ENCODE assay signal across 1 cellular context in the genomic region with DNA sequence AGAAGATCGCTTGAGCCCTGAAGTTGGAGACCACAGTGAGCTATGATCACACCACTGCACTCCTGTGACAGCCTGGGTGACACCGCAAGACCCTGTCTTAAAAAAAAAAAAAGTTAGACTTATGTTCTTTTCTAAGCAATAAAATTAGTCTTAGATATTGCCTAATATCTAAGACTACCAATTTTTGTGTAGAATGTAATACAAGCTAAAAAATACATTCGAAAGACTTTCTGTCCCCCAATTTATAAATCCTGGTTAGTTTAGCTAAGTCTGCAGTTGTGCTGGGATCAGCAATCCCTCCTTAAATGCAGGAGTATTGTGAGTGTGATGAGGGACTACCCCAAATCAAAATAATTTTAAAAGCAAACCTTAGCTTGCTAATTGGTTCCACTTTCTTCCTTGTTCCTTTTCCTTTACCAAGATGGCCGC.
TF ChIP-seq lines count a peak whose summit lies in the region.

No MANE protein-coding gene starts in this region.

TF ChIP-seq in HCT116, 20 proteins besides CTCF, POLR2A, EP300 and RAD21 (continued from another document):
- no peak for TF ChIP-seq YY1 (IDR thresholded peaks at IDR 0.05; ENCODE audit: extremely low read depth, insufficient replicate concordance, low read depth, low read length)
- no peak for TF ChIP-seq POLR2AphosphoS5 (IDR thresholded peaks at IDR 0.05; ENCODE audit: low read depth, low read length)
- TF ChIP-seq FOSL1 (IDR thresholded peaks at IDR 0.05; ENCODE audit: low read depth) = no peak
- TF ChIP-seq, protein P1, sequence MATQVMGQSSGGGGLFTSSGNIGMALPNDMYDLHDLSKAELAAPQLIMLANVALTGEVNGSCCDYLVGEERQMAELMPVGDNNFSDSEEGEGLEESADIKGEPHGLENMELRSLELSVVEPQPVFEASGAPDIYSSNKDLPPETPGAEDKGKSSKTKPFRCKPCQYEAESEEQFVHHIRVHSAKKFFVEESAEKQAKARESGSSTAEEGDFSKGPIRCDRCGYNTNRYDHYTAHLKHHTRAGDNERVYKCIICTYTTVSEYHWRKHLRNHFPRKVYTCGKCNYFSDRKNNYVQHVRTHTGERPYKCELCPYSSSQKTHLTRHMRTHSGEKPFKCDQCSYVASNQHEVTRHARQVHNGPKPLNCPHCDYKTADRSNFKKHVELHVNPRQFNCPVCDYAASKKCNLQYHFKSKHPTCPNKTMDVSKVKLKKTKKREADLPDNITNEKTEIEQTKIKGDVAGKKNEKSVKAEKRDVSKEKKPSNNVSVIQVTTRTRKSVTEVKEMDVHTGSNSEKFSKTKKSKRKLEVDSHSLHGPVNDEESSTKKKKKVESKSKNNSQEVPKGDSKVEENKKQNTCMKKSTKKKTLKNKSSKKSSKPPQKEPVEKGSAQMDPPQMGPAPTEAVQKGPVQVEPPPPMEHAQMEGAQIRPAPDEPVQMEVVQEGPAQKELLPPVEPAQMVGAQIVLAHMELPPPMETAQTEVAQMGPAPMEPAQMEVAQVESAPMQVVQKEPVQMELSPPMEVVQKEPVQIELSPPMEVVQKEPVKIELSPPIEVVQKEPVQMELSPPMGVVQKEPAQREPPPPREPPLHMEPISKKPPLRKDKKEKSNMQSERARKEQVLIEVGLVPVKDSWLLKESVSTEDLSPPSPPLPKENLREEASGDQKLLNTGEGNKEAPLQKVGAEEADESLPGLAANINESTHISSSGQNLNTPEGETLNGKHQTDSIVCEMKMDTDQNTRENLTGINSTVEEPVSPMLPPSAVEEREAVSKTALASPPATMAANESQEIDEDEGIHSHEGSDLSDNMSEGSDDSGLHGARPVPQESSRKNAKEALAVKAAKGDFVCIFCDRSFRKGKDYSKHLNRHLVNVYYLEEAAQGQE (IDR thresholded peaks at IDR 0.05; ENCODE audit: low read depth) = no peak
- no peak for TF ChIP-seq EGR1 (IDR thresholded peaks at IDR 0.05; ENCODE audit: low read depth)
- TF ChIP-seq ZFX (IDR thresholded peaks at IDR 0.05) = no peak
TF ChIP-seq in HCT116: peak in this region for 0.
